8 cellular contexts compared by ENCODE assay signal in the genomic region with DNA sequence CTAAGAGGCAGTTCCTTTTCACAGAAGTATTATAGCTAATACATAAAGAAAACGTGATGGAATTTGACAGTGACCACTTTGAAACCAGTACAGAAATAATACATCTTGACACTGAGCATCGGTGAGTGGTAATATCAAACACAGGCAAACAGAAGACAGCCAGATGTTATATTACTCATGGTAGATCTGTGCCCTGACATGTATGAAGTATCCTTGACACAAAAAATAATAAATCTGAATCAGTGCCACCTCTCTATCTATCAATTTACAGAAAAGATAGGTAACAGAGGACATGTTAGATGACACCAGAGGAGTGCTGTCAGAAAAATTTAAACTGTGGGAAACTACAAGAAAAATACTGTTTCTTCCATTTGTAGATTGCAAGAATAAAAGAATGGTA.
"Had no signal": no experiment of that assay in that cellular context is flagged by ENCODE, and none has a peak within 500 bp of the region (broad histone marks: within the 10 kb centered on the region; RNA-seq: fewer than 3 reads in every experiment).

No MANE protein-coding gene starts in this region.

- DNase-seq: GM23248, GOT3, H7, HFFc6, IMR-90 had no signal

- H3K9me3 ChIP-seq: HAP-1 had no signal

- H3K27ac ChIP-seq: GM23248 had no signal

- H3K4me3 ChIP-seq: GM23248, HAP-1 had no signal

- H3K9ac ChIP-seq: GM23248 had no signal

- H2AFZ ChIP-seq: GM23248 had no signal

- ATAC-seq: HCT116 had no signal

- FAIRE-seq: HTR-8/SVneo had no signal

- H3K36me3 ChIP-seq: HAP-1 had no signal

- H3K4me1 ChIP-seq: HAP-1 had no signal
